8 cellular contexts compared by ENCODE assay signal in the genomic region with DNA sequence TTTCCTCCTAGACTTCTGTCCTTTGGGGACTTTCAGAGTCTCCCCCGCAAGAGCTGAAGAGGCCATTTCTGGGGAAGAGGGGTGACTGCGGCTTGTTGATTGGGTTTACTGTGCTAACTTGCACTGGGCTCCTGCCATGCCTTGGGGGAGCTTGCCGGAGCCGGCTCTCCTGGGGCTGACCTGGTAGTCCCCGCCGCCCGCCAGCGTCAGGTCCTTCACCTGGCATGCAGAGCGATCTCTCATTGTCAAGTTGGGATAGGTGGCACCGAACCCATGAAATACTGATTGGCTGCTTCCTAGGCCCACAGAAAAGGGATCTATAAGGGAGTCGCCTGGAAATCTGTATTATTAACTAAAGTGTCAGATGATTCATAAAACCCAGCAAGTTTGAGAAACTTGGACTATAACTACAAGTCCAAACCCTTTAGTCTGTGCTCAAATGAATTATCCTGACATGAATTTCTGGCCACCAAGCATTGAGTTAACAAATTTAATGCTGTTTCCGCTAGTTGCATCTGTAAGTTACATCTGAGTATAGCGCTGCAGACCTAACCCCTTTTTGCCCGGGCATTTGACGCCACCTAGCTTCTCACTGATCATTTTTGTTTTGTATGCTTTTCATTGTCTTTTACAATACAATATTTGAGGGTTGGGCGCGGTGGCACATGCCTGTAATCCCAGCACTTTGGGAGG. TPM values are rescaled to one million over a fixed set of nuclear protein-coding genes. Genes with fewer than 3 reads are reported as not detected.
DNase-seq lines count a peak whose midpoint lies in the region; ATAC-seq and TF ChIP-seq lines count a peak whose summit lies in the region.

No MANE protein-coding gene starts in this region.

- peaks cover 3% of the 10 kb centered on the region; the same call in 1 of the 2 replicates for H3K9me3 ChIP-seq in AG04450 (ENCODE audit: control insufficient read depth, insufficient read depth, low read length)
- no peaks in the 10 kb centered on the region for H3K9me3 ChIP-seq in muscle layer of colon (ENCODE audit: low read length)
- H3K9me3 ChIP-seq in thoracic aorta, result no peaks in the 10 kb centered on the region

- peak overlapping the region; percentile 81 for H3K9ac ChIP-seq in muscle layer of colon (ENCODE audit: low read length)

- TF ChIP-seq CTCF in AG04450 (IDR thresholded peaks at IDR 0.05; ENCODE audit: low read depth, low read length) (peak; percentile 31), endothelial cell (IDR thresholded peaks at IDR 0.05; ENCODE audit: unreplicated experiment) (no peak), thoracic aorta (IDR thresholded peaks at IDR 0.05) (no peak)

- H3K4me3 ChIP-seq in AG04450 (ENCODE audit: low read depth, low read length) (peak overlapping the region; percentile 98), muscle layer of colon (ENCODE audit: low read depth in 1 of 2, low read length in 2 of 2) (peak overlapping the region; percentile 56 to 98), thoracic aorta (peak overlapping the region; percentile 93)

- H3K36me3 ChIP-seq in muscle layer of colon (ENCODE audit: insufficient read depth, low read length) (no peaks in the 10 kb centered on the region), thoracic aorta (no peaks in the 10 kb centered on the region)

- peak overlapping the region; percentile 93 for H3K4me3 Mint-ChIP-seq in endothelial cell (ENCODE audit: unreplicated experiment)

- peaks cover 37% of the 10 kb centered on the region for H3K4me1 Mint-ChIP-seq in endothelial cell (ENCODE audit: unreplicated experiment)

- peaks cover 16% of the 10 kb centered on the region for H3K27me3 Mint-ChIP-seq in endothelial cell (ENCODE audit: unreplicated experiment)

- peak overlapping the region; percentile 24 for H3K27ac Mint-ChIP-seq in endothelial cell (ENCODE audit: unreplicated experiment)

- peaks cover 32% of the 10 kb centered on the region for H3K4me1 ChIP-seq in muscle layer of colon (ENCODE audit: insufficient read depth, low read length)
- H3K4me1 ChIP-seq in thoracic aorta (ENCODE audit: control insufficient read depth in 1 of 2, low read depth in 2 of 2), result peaks cover 17 to 42% of the 10 kb centered on the region in 2 donors

- H3K27ac ChIP-seq in AG04450 (ENCODE audit: low read depth, low read length), result peak overlapping the region; percentile 85
- peak overlapping the region; percentile 96 for H3K27ac ChIP-seq in muscle layer of colon (ENCODE audit: low read depth, low read length)
- peak overlapping the region; percentile 94 to 95 for H3K27ac ChIP-seq in thoracic aorta

- POLR2A ChIA-PET in AG04450 (lab: Yijun Ruan, JAX), result interaction anchor here (0.8 to 3.5 kb wide), 8 partner anchors 15 to 189 kb away, joined by 3 to 26 read pairs (median 5); a partner anchor contains a TSS

- peaks cover 3% of the 10 kb centered on the region for H3K36me3 Mint-ChIP-seq in endothelial cell (ENCODE audit: low read depth, unreplicated experiment)

- H3K27me3 ChIP-seq in AG04450 (ENCODE audit: control insufficient read depth, insufficient read depth, low read length) (no peaks in the 10 kb centered on the region), muscle layer of colon (ENCODE audit: control insufficient read depth in 1 of 2, insufficient read depth in 2 of 2, low read length in 2 of 2) (no peaks in the 10 kb centered on the region), thoracic aorta (replicated peaks; ENCODE audit: insufficient read depth) (no peaks in the 10 kb centered on the region)

- DNase-seq in AG04450 (ENCODE audit: low read depth, low spot score) (no peak), NCI-H446 (lab: John Stamatoyannopoulos, UW) (peak; percentile 42 to 48), endothelial cell (ENCODE audit: low spot score) (no peak), thoracic aorta (ENCODE audit: low spot score) (no peak)
- peak; percentile 48 to 68 for DNase-seq in activated CD4-positive, alpha-beta T cell treated with anti-CD3 and anti-CD28 coated beads, Interleukin-2, amount 50 U/mL, for 48 hours

- H3K9me3 Mint-ChIP-seq in endothelial cell (ENCODE audit: unreplicated experiment), result no peaks in the 10 kb centered on the region

- ATAC-seq in GM18870 (IDR thresholded peaks at IDR 0.05; ENCODE audit: unreplicated experiment) (peak; percentile 7), HG03139 (IDR thresholded peaks at IDR 0.05; ENCODE audit: unreplicated experiment) (peak; percentile 18), thoracic aorta (ENCODE audit: insufficient number of reproducible peaks, low FRiP score, low read depth) (peak; percentile 2)

- CTCF ChIA-PET in AG04450 (lab: Charles Lee), result interaction anchor here (0.8 to 1.6 kb wide), 2 partner anchors 44 to 126 kb away, joined by 3 read pairs; no protein-coding TSS in a partner anchor

RNA-seq across cellular contexts. Expression of a gene that starts 0.6 kb away (rescaled TPM):
- polyA plus RNA-seq in AG04450 (2011; rRNA removed), result 38.9 and 42.3 TPM in 2 replicates
- 13.3 and 16.3 TPM in 2 replicates for polyA minus RNA-seq in AG04450 (2011; rRNA and poly(A)+ RNA removed)
- total RNA-seq in endothelial cell (ENCODE audit: unreplicated experiment) (33.5 TPM), thoracic aorta (100 to 1,000 TPM in 1 of 2 donors, 10 to 100 TPM in 1; 79.9 to 127 TPM)

RNA-seq across cellular contexts. Expression of a gene that starts 7.1 kb away (rescaled TPM):
- polyA plus RNA-seq in AG04450 (2011; rRNA removed), result 14.2 and 17.4 TPM in 2 replicates
- polyA minus RNA-seq in AG04450 (2011; rRNA and poly(A)+ RNA removed), result 26.2 and 34.8 TPM in 2 replicates
- total RNA-seq in endothelial cell (ENCODE audit: unreplicated experiment), result 17.3 TPM
- total RNA-seq in thoracic aorta, result 10 to 100 TPM; 45.1 to 57.3 TPM

RNA-seq across cellular contexts. Expression of a gene that starts 15.1 kb away (rescaled TPM):
- polyA plus RNA-seq in AG04450 (2011; rRNA removed), result 31.1 and 36.6 TPM in 2 replicates
- polyA minus RNA-seq in AG04450 (2011; rRNA and poly(A)+ RNA removed), result 20.2 and 23.6 TPM in 2 replicates
- total RNA-seq in endothelial cell (ENCODE audit: unreplicated experiment) (16.5 TPM), thoracic aorta (10 to 100 TPM in 1 of 2 donors, 1 to 10 TPM in 1; 5.8 to 16.9 TPM)

Comparison
In these comparisons a context has a peak if more than half of its experiments do, and no peak if none do; other contexts are left out.
1. DNase-seq: peak in NCI-H446 (2 of 2) and activated CD4-positive, alpha-beta T cell treated with anti-CD3 and anti-CD28 coated beads, Interleukin-2, amount 50 U/mL, for 48 hours (2 of 2); none in AG04450 (single experiment), endothelial cell (single experiment) and thoracic aorta (single experiment).
2. Peak in every context shown above with its lines, with median percentiles within 50 percentile points of each other: H3K27ac ChIP-seq, H3K4me3 ChIP-seq and ATAC-seq.